In the genomic region with DNA sequence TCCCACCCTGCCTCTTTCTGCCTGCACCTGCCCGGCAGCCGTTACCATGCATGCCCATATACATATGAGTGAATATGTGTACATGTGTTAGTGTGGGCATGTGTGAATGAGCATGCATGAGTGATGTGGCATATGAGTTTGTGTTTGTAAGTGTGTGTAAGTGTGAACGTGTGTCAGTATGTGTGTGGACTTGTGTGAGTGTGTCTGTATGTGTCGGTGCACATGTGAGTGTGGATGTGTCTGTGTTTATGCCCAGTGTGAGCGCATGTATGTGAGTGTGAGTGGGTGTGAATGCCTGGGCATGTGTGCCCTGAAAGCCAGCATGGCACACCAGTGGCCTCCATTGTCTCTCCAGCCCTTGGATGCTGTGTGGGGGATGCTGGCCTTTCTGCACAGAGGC, we compare ENCODE assay signal across 25 cellular contexts. TPM values are rescaled to one million over a fixed set of nuclear protein-coding genes. Genes with fewer than 3 reads are reported as not detected.
"Had no signal": no experiment of that assay in that cellular context is flagged by ENCODE, and none has a peak within 500 bp of the region (broad histone marks: within the 10 kb centered on the region; RNA-seq: fewer than 3 reads in every experiment).

No MANE protein-coding gene starts in this region.

- H3K36me3 Mint-ChIP-seq: activated CD4-positive, alpha-beta memory T cell treated with anti-CD3 and anti-CD28 coated beads for 36 hours; activated naive CD8-positive, alpha-beta T cell treated with anti-CD3 and anti-CD28 coated beads, Interleukin-2, amount 10 ng/mL, durations not matched to agents 7 days and 5 days; memory B cell; natural killer cell had no signal

- H3K9me3 ChIP-seq: heart right ventricle, ovary, psoas muscle, right atrium auricular region, thyroid gland had no signal

- DNase-seq: activated B cell treated with CpG ODN at 0.5 μM for 24 hours; activated CD4-positive, alpha-beta memory T cell treated with anti-CD3 and anti-CD28 coated beads for 36 hours; activated CD4-positive, alpha-beta T cell treated with anti-CD3 and anti-CD28 coated beads for 4 hours; activated effector memory CD4-positive, alpha-beta T cell treated with Interleukin-2 at 50 U/mL for 16 hours; activated naive CD4-positive, alpha-beta T cell treated with anti-CD3 and anti-CD28 coated beads for 36 hours; activated naive CD8-positive, alpha-beta T cell treated with anti-CD3 and anti-CD28 coated beads, Interleukin-2, amount 10 ng/mL, durations not matched to agents 7 days and 5 days; activated T-cell treated with anti-CD3 and anti-CD28 coated beads, Interleukin-2, amount 50 U/mL, for 72 hours; amniotic stem cell; cerebellar nuclear complex; cortex of kidney; heart right ventricle; islet precursor cell; left colon; natural killer cell; ovary; substantia nigra; T-helper 1 cell; T-helper 9 cell; thyroid gland had no signal

- H3K27ac ChIP-seq: epithelial cell of prostate, heart right ventricle, ovary, psoas muscle, right atrium auricular region, thyroid gland had no signal

- H3K4me1 ChIP-seq: psoas muscle, right atrium auricular region had no signal

- H3K4me3 ChIP-seq: heart right ventricle, ovary, psoas muscle, right atrium auricular region, thyroid gland had no signal

- H3K36me3 ChIP-seq: heart right ventricle, ovary, right atrium auricular region, thyroid gland had no signal

- H3K27me3 ChIP-seq: ovary, right atrium auricular region, thyroid gland had no signal

- H3K27ac Mint-ChIP-seq: activated B cell treated with CpG ODN at 0.5 μM for 24 hours; activated CD4-positive, alpha-beta memory T cell treated with anti-CD3 and anti-CD28 coated beads for 36 hours; activated naive CD4-positive, alpha-beta T cell treated with anti-CD3 and anti-CD28 coated beads for 36 hours; activated naive CD8-positive, alpha-beta T cell treated with anti-CD3 and anti-CD28 coated beads, Interleukin-2, amount 10 ng/mL, durations not matched to agents 7 days and 5 days; activated T-cell treated with anti-CD3 and anti-CD28 coated beads, Interleukin-2, amount 50 U/mL, for 72 hours; memory B cell; natural killer cell; stimulated activated naive CD8-positive, alpha-beta T cell treated with anti-CD3 and anti-CD28 coated beads, Interleukin-15, Interleukin-2, amounts not matched to agents 100 ng/mL and 50 ng/mL, for 24 hours had no signal

- ATAC-seq: activated T-cell treated with anti-CD3 and anti-CD28 coated beads, Interleukin-2, amount 50 U/mL, for 72 hours; heart right ventricle; left colon; psoas muscle had no signal

- H3K27me3 Mint-ChIP-seq: activated B cell treated with CpG ODN at 0.5 μM for 24 hours; activated CD4-positive, alpha-beta memory T cell treated with anti-CD3 and anti-CD28 coated beads for 36 hours; activated naive CD8-positive, alpha-beta T cell treated with anti-CD3 and anti-CD28 coated beads, Interleukin-2, amount 10 ng/mL, durations not matched to agents 7 days and 5 days; memory B cell; stimulated activated naive CD8-positive, alpha-beta T cell treated with anti-CD3 and anti-CD28 coated beads, Interleukin-15, Interleukin-2, amounts not matched to agents 100 ng/mL and 50 ng/mL, for 24 hours had no signal

- H3K9me3 Mint-ChIP-seq: activated B cell treated with CpG ODN at 0.5 μM for 24 hours; activated CD4-positive, alpha-beta memory T cell treated with anti-CD3 and anti-CD28 coated beads for 36 hours; activated naive CD4-positive, alpha-beta T cell treated with anti-CD3 and anti-CD28 coated beads for 36 hours; activated naive CD8-positive, alpha-beta T cell treated with anti-CD3 and anti-CD28 coated beads, Interleukin-2, amount 10 ng/mL, durations not matched to agents 7 days and 5 days; activated T-cell treated with anti-CD3 and anti-CD28 coated beads, Interleukin-2, amount 50 U/mL, for 72 hours; memory B cell; natural killer cell; stimulated activated naive CD8-positive, alpha-beta T cell treated with anti-CD3 and anti-CD28 coated beads, Interleukin-15, Interleukin-2, amounts not matched to agents 100 ng/mL and 50 ng/mL, for 24 hours had no signal

- H3K4me3 Mint-ChIP-seq: activated B cell treated with CpG ODN at 0.5 μM for 24 hours; activated CD4-positive, alpha-beta memory T cell treated with anti-CD3 and anti-CD28 coated beads for 36 hours; activated naive CD4-positive, alpha-beta T cell treated with anti-CD3 and anti-CD28 coated beads for 36 hours; activated naive CD8-positive, alpha-beta T cell treated with anti-CD3 and anti-CD28 coated beads, Interleukin-2, amount 10 ng/mL, durations not matched to agents 7 days and 5 days; activated T-cell treated with anti-CD3 and anti-CD28 coated beads, Interleukin-2, amount 50 U/mL, for 72 hours; memory B cell; natural killer cell; stimulated activated naive CD8-positive, alpha-beta T cell treated with anti-CD3 and anti-CD28 coated beads, Interleukin-15, Interleukin-2, amounts not matched to agents 100 ng/mL and 50 ng/mL, for 24 hours had no signal

RNA-seq across cellular contexts. Expression of gene UMODL1, which starts 2.5 kb away (rescaled TPM):
- total RNA-seq: activated CD4-positive, alpha-beta memory T cell treated with anti-CD3 and anti-CD28 coated beads for 36 hours; activated naive CD4-positive, alpha-beta T cell treated with anti-CD3 and anti-CD28 coated beads for 36 hours; psoas muscle; right atrium auricular region; thyroid gland; urinary bladder had no signal
- polyA plus RNA-seq: heart right ventricle, psoas muscle, urinary bladder had no signal
